Comparison of ENCODE assay signal across 1 cellular context in genomic region chr12:55743131-55743921, GRCh38.
A peak's percentile ranks its signal among the peaks of the same experiment; 100 is the strongest.
TF ChIP-seq lines count a peak whose summit lies in the region.

No MANE protein-coding gene starts in this region.

TF ChIP-seq in HEK293, 187 proteins besides CTCF, POLR2A, EP300 and RAD21 (continued from another document):
- TF ChIP-seq, protein P1, sequence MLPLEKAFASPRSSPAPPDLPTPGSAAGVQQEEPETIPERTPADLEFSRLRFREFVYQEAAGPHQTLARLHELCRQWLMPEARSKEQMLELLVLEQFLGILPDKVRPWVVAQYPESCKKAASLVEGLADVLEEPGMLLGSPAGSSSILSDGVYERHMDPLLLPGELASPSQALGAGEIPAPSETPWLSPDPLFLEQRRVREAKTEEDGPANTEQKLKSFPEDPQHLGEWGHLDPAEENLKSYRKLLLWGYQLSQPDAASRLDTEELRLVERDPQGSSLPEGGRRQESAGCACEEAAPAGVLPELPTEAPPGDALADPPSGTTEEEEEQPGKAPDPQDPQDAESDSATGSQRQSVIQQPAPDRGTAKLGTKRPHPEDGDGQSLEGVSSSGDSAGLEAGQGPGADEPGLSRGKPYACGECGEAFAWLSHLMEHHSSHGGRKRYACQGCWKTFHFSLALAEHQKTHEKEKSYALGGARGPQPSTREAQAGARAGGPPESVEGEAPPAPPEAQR (tag by site-specific recombination; IDR thresholded peaks at IDR 0.05): no peak
- TF ChIP-seq, protein P2, sequence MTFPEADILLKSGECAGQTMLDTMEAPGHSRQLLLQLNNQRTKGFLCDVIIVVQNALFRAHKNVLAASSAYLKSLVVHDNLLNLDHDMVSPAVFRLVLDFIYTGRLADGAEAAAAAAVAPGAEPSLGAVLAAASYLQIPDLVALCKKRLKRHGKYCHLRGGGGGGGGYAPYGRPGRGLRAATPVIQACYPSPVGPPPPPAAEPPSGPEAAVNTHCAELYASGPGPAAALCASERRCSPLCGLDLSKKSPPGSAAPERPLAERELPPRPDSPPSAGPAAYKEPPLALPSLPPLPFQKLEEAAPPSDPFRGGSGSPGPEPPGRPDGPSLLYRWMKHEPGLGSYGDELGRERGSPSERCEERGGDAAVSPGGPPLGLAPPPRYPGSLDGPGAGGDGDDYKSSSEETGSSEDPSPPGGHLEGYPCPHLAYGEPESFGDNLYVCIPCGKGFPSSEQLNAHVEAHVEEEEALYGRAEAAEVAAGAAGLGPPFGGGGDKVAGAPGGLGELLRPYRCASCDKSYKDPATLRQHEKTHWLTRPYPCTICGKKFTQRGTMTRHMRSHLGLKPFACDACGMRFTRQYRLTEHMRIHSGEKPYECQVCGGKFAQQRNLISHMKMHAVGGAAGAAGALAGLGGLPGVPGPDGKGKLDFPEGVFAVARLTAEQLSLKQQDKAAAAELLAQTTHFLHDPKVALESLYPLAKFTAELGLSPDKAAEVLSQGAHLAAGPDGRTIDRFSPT (tag by site-specific recombination; IDR thresholded peaks at IDR 0.05): no peak
- TF ChIP-seq, protein P3, sequence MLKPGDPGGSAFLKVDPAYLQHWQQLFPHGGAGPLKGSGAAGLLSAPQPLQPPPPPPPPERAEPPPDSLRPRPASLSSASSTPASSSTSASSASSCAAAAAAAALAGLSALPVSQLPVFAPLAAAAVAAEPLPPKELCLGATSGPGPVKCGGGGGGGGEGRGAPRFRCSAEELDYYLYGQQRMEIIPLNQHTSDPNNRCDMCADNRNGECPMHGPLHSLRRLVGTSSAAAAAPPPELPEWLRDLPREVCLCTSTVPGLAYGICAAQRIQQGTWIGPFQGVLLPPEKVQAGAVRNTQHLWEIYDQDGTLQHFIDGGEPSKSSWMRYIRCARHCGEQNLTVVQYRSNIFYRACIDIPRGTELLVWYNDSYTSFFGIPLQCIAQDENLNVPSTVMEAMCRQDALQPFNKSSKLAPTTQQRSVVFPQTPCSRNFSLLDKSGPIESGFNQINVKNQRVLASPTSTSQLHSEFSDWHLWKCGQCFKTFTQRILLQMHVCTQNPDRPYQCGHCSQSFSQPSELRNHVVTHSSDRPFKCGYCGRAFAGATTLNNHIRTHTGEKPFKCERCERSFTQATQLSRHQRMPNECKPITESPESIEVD (tag by site-specific recombination; IDR thresholded peaks at IDR 0.05): no peak
- TF ChIP-seq ZNF521 (tag by site-specific recombination; IDR thresholded peaks at IDR 0.05): no peak
- no peak for TF ChIP-seq FEZF1 (tag by site-specific recombination; IDR thresholded peaks at IDR 0.05)
- no peak for TF ChIP-seq ZNF214 (tag by site-specific recombination; IDR thresholded peaks at IDR 0.05; ENCODE audit: borderline replicate concordance)
- no peak for TF ChIP-seq KLF10 (tag by site-specific recombination; IDR thresholded peaks at IDR 0.05)
- no peak for TF ChIP-seq ZNF311 (tag by site-specific recombination; IDR thresholded peaks at IDR 0.05; ENCODE audit: borderline replicate concordance)
- no peak for TF ChIP-seq ZNF76 (tag by site-specific recombination; IDR thresholded peaks at IDR 0.05; ENCODE audit: borderline replicate concordance, low read depth)
- TF ChIP-seq GLI2 (tag by site-specific recombination; IDR thresholded peaks at IDR 0.05; ENCODE audit: borderline replicate concordance, low read depth): no peak
- TF ChIP-seq ZNF324 (tag by site-specific recombination; IDR thresholded peaks at IDR 0.05): 0 out of 2 replicates have a peak, but pooled peaks have one; percentile 57
- TF ChIP-seq ZNF560 (tag by site-specific recombination; IDR thresholded peaks at IDR 0.05; ENCODE audit: borderline replicate concordance): no peak
- TF ChIP-seq ZNF544 (tag by site-specific recombination; IDR thresholded peaks at IDR 0.05): no peak
- TF ChIP-seq OSR2 (tag by site-specific recombination; IDR thresholded peaks at IDR 0.05): no peak
- no peak for TF ChIP-seq ZNF792 (tag by site-specific recombination; IDR thresholded peaks at IDR 0.05)
- TF ChIP-seq YY2 (tag by site-specific recombination; IDR thresholded peaks at IDR 0.05): no peak
- TF ChIP-seq BCL11A (tag by site-specific recombination; IDR thresholded peaks at IDR 0.05; ENCODE audit: low read depth): no peak
- TF ChIP-seq ZNF48 (tag by site-specific recombination; IDR thresholded peaks at IDR 0.05): no peak
- no peak for TF ChIP-seq ZNF274 (IDR thresholded peaks at IDR 0.05; ENCODE audit: low read length)
- no peak for TF ChIP-seq ZNF274 (tag by site-specific recombination; IDR thresholded peaks at IDR 0.05; ENCODE audit: borderline replicate concordance)
- no peak for TF ChIP-seq ZSCAN30 (tag by site-specific recombination; IDR thresholded peaks at IDR 0.05)
- TF ChIP-seq ZNF23 (tag by site-specific recombination; IDR thresholded peaks at IDR 0.05; ENCODE audit: borderline replicate concordance): no peak
- TF ChIP-seq, protein P4, sequence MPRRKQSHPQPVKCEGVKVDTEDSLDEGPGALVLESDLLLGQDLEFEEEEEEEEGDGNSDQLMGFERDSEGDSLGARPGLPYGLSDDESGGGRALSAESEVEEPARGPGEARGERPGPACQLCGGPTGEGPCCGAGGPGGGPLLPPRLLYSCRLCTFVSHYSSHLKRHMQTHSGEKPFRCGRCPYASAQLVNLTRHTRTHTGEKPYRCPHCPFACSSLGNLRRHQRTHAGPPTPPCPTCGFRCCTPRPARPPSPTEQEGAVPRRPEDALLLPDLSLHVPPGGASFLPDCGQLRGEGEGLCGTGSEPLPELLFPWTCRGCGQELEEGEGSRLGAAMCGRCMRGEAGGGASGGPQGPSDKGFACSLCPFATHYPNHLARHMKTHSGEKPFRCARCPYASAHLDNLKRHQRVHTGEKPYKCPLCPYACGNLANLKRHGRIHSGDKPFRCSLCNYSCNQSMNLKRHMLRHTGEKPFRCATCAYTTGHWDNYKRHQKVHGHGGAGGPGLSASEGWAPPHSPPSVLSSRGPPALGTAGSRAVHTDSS (tag by site-specific recombination; IDR thresholded peaks at IDR 0.05): no peak
- TF ChIP-seq ZNF777 (tag by site-specific recombination; IDR thresholded peaks at IDR 0.05; ENCODE audit: borderline replicate concordance): no peak
- TF ChIP-seq ZNF280C (tag by site-specific recombination; IDR thresholded peaks at IDR 0.05): no peak
- TF ChIP-seq ZNF18 (tag by site-specific recombination; IDR thresholded peaks at IDR 0.05): no peak
- TF ChIP-seq ZNF211 (tag by site-specific recombination; IDR thresholded peaks at IDR 0.05; ENCODE audit: low read depth): no peak
- no peak for TF ChIP-seq ZNF248 (tag by site-specific recombination; IDR thresholded peaks at IDR 0.05)
- peak; percentile 39; the same call in 1 of the 2 replicates for TF ChIP-seq EGR2 (tag by site-specific recombination; IDR thresholded peaks at IDR 0.05; ENCODE audit: low read depth)
- 0 out of 2 replicates have a peak, but pooled peaks have one; percentile 15 for TF ChIP-seq ZBTB11 (tag by site-specific recombination; conservative IDR thresholded peaks at IDR 0.05; ENCODE audit: low read depth)
- peak; percentile 37; the same call in 1 of the 2 replicates for TF ChIP-seq GLIS2 (tag by site-specific recombination; IDR thresholded peaks at IDR 0.05)
- TF ChIP-seq, protein P5, sequence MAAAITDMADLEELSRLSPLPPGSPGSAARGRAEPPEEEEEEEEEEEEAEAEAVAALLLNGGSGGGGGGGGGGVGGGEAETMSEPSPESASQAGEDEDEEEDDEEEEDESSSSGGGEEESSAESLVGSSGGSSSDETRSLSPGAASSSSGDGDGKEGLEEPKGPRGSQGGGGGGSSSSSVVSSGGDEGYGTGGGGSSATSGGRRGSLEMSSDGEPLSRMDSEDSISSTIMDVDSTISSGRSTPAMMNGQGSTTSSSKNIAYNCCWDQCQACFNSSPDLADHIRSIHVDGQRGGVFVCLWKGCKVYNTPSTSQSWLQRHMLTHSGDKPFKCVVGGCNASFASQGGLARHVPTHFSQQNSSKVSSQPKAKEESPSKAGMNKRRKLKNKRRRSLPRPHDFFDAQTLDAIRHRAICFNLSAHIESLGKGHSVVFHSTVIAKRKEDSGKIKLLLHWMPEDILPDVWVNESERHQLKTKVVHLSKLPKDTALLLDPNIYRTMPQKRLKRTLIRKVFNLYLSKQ (tag by site-specific recombination; IDR thresholded peaks at IDR 0.05; ENCODE audit: borderline replicate concordance): no peak
- TF ChIP-seq ZNF629 (tag by site-specific recombination; IDR thresholded peaks at IDR 0.05): no peak; the same call in 1 of the 2 replicates
- peak; percentile 63 for TF ChIP-seq ZBTB17 (tag by site-specific recombination; IDR thresholded peaks at IDR 0.05)
- no peak for TF ChIP-seq MEIS1 (CRISPR knock-in tag; IDR thresholded peaks at IDR 0.05; ENCODE audit: borderline replicate concordance)
- no peak for TF ChIP-seq ZNF580 (tag by site-specific recombination; IDR thresholded peaks at IDR 0.05)
- no peak for TF ChIP-seq ZNF571 (tag by site-specific recombination; IDR thresholded peaks at IDR 0.05)
- TF ChIP-seq ZNF391 (tag by site-specific recombination; IDR thresholded peaks at IDR 0.05; ENCODE audit: borderline replicate concordance, low read depth): no peak
- TF ChIP-seq SP2 (tag by site-specific recombination; IDR thresholded peaks at IDR 0.05): peak; percentile 15; the same call in 1 of the 2 replicates
- no peak for TF ChIP-seq ZNF16 (tag by site-specific recombination; IDR thresholded peaks at IDR 0.05; ENCODE audit: low read depth)
- no peak for TF ChIP-seq ZSCAN16 (tag by site-specific recombination; IDR thresholded peaks at IDR 0.05)
- no peak for TF ChIP-seq ZNF140 (tag by site-specific recombination; IDR thresholded peaks at IDR 0.05)
- TF ChIP-seq ZBTB20 (tag by site-specific recombination; IDR thresholded peaks at IDR 0.05): peak; percentile 64; the same call in 1 of the 2 replicates
